Comparison of ENCODE assay signal across 9 cellular contexts in the genomic region with DNA sequence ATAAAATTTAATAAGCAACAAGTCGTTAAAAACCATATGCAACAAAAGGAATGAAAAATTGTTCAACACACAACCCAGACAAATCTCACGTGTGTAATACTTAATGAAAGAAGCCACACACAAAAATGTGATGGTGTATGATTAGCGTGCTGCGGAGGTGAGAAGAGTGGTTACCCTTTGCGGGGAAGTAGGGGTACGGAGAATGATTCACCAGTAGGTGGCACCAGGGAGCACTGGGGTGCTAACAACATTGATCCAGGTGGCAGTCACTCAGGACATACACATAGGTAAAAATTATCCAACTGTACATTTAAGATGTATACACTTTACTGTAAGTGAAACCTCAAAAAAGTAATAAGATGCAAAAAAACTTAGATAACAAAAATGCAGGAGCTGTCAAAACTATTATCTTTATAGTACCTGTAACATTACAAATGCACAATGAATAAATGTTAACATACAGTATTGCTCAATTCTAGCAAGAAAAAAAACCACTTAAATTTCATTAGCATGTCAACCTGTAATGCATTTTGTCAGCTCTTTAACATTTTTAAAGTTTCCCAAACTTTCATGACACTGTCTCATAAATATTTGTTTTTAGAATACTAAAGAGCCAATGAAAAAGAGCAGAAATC. TPM values are rescaled to one million over a fixed set of nuclear protein-coding genes. Genes with fewer than 3 reads are reported as not detected.
A peak's percentile ranks its signal among the peaks of the same experiment; 100 is the strongest.
DNase-seq lines count a peak whose midpoint lies in the region; ATAC-seq, FAIRE-seq and TF ChIP-seq lines count a peak whose summit lies in the region.
"Had no signal": no experiment of that assay in that cellular context is flagged by ENCODE, and none has a peak within 500 bp of the region (broad histone marks: within the 10 kb centered on the region; RNA-seq: fewer than 3 reads in every experiment).

No MANE protein-coding gene starts in this region.

- FAIRE-seq in frontal cortex (lab: Jason Lieb, UNC) = no peak

- no peak for TF ChIP-seq POLR2A in right lobe of liver (IDR thresholded peaks at IDR 0.05)

- no peak for ATAC-seq in activated naive CD8-positive, alpha-beta T cell treated with anti-CD3 and anti-CD28 coated beads, Interleukin-2, amount 50 U/mL, for 24 hours
- ATAC-seq in right lobe of liver = peak; percentile 79 to 92 (median 90)

- intact Hi-C loops in right lobe of liver (cut with DNase I) = loop anchor here in 1 of 2 donors (10.0 kb wide), 1 partner anchor 151 kb away; no protein-coding TSS in a partner anchor

- no peak overlapping the region for H3K4me3 Mint-ChIP-seq in activated naive CD8-positive, alpha-beta T cell treated with anti-CD3 and anti-CD28 coated beads, Interleukin-2, amount 50 U/mL, for 24 hours
- H3K4me3 Mint-ChIP-seq: T-helper 1 cell treated with Interleukin-12 subunit alpha and Interleukin-12 subunit beta and Interleukin-4 antibody, amounts not matched to agents 30 μg/mL and 1 μg/mL, for 36 hours had no signal

- H3K36me3 Mint-ChIP-seq in activated naive CD8-positive, alpha-beta T cell treated with anti-CD3 and anti-CD28 coated beads, Interleukin-2, amount 50 U/mL, for 24 hours (ENCODE audit: low read depth) = no peaks in the 10 kb centered on the region

- DNase-seq in GM12865 (ENCODE audit: low read depth) (peak; percentile 54), RPMI8226 (peak; percentile 34), right lobe of liver (peak in 2 of 3 donors; percentile 54 to 68), kidney glomerular epithelial cell (lab: John Stamatoyannopoulos, UW) (no peak), NCI-H146 (lab: John Stamatoyannopoulos, UW) (no peak), frontal cortex (ENCODE audit: low spot score in 2 of 2) (no peak)
- DNase-seq in activated naive CD8-positive, alpha-beta T cell treated with anti-CD3 and anti-CD28 coated beads, Interleukin-2, amount 50 U/mL, for 24 hours = peak; percentile 67
- peak in 5 of 6 experiments; percentile 1 to 39 (median 17) for DNase-seq in stimulated activated naive CD4-positive, alpha-beta T cell (lab: John Stamatoyannopoulos, UW)

- H3K27ac Mint-ChIP-seq in activated naive CD8-positive, alpha-beta T cell treated with anti-CD3 and anti-CD28 coated beads, Interleukin-2, amount 50 U/mL, for 24 hours = no peak overlapping the region
- H3K27ac Mint-ChIP-seq: T-helper 1 cell treated with Interleukin-12 subunit alpha and Interleukin-12 subunit beta and Interleukin-4 antibody, amounts not matched to agents 30 μg/mL and 1 μg/mL, for 36 hours had no signal

- peaks cover 8% of the 10 kb centered on the region for H3K27me3 Mint-ChIP-seq in activated naive CD8-positive, alpha-beta T cell treated with anti-CD3 and anti-CD28 coated beads, Interleukin-2, amount 50 U/mL, for 24 hours

- peaks cover 4% of the 10 kb centered on the region for H3K9me3 Mint-ChIP-seq in activated naive CD8-positive, alpha-beta T cell treated with anti-CD3 and anti-CD28 coated beads, Interleukin-2, amount 50 U/mL, for 24 hours

- no peaks in the 10 kb centered on the region for H3K4me1 ChIP-seq in right lobe of liver

- H3K27ac ChIP-seq in right lobe of liver = no peak overlapping the region

- no peaks in the 10 kb centered on the region for H3K36me3 ChIP-seq in right lobe of liver

- 39% methylated on average over 6 of the region's 6 CpGs for WGBS in right lobe of liver (ENCODE audit: insufficient coverage, low coverage, low lambda C conversion rate, missing lambda C conversion rate)

- no peak overlapping the region for H3K4me3 ChIP-seq in GM12865 (ENCODE audit: low read depth, low read length)
- H3K4me3 ChIP-seq in right lobe of liver = no peak overlapping the region

- TF ChIP-seq CTCF in GM12865 (IDR thresholded peaks at IDR 0.05; ENCODE audit: insufficient read depth, low read depth, low read length, missing control alignments) = peak; percentile 61
- TF ChIP-seq CTCF in right lobe of liver (IDR thresholded peaks at IDR 0.05) = peak; percentile 56 to 87 (median 80)

- no peaks in the 10 kb centered on the region for H3K27me3 ChIP-seq in right lobe of liver

- no peaks in the 10 kb centered on the region for H3K4me1 Mint-ChIP-seq in activated naive CD8-positive, alpha-beta T cell treated with anti-CD3 and anti-CD28 coated beads, Interleukin-2, amount 50 U/mL, for 24 hours

- H3K9me3 ChIP-seq in right lobe of liver = no peaks in the 10 kb centered on the region

RNA-seq across cellular contexts. Expression of a gene that starts 46.8 kb away (rescaled TPM):
- total RNA-seq in right lobe of liver (1 to 10 TPM; 2.1 to 6.2 (median 3.2) TPM), frontal cortex (9.0 TPM)

Comparison
In these comparisons a context has a peak if more than half of its experiments do, and no peak if none do; other contexts are left out.
1. DNase-seq: peak in GM12865 (single experiment), RPMI8226 (single experiment), activated naive CD8-positive, alpha-beta T cell treated with anti-CD3 and anti-CD28 coated beads, Interleukin-2, amount 50 U/mL, for 24 hours (single experiment), right lobe of liver (2 of 3) and stimulated activated naive CD4-positive, alpha-beta T cell (5 of 6); none in kidney glomerular epithelial cell (single experiment), NCI-H146 (single experiment) and frontal cortex (0 of 2).